In genomic region chr20:23868321-23868720, GRCh38 we compare ENCODE assay signal across 1 cellular context.
TF ChIP-seq lines count a peak whose summit lies in the region.

No MANE protein-coding gene starts in this region.

TF ChIP-seq in GM23338, 12 proteins besides CTCF, POLR2A, EP300 and RAD21:
- TF ChIP-seq REST (IDR thresholded peaks at IDR 0.05; ENCODE audit: unreplicated experiment) (no peak), EZH2phosphoT487 (IDR thresholded peaks at IDR 0.05; ENCODE audit: unreplicated experiment) (no peak), NANOG (IDR thresholded peaks at IDR 0.05; ENCODE audit: borderline replicate concordance) (peak; percentile 75; the same call in 1 of the 2 replicates), ZNF114 (CRISPR knock-in tag; IDR thresholded peaks at IDR 0.05) (no peak), STAT1 (IDR thresholded peaks at IDR 0.05; ENCODE audit: unreplicated experiment) (no peak), ETS1 (IDR thresholded peaks at IDR 0.05) (peak; percentile 45; the same call in 1 of the 2 replicates), JUNB (IDR thresholded peaks at IDR 0.05; ENCODE audit: unreplicated experiment) (no peak), CREB1 (CRISPR knock-in tag; IDR thresholded peaks at IDR 0.05; ENCODE audit: low read depth) (no peak), EZH2 (IDR thresholded peaks at IDR 0.05; ENCODE audit: low read depth, unreplicated experiment) (no peak), POLR2AphosphoS5 (IDR thresholded peaks at IDR 0.05; ENCODE audit: low read depth) (0 out of 2 replicates have a peak, but pooled peaks have one; percentile 30), ZNF462 (CRISPR knock-in tag; IDR thresholded peaks at IDR 0.05) (no peak), ZNF331 (CRISPR knock-in tag; IDR thresholded peaks at IDR 0.05; ENCODE audit: low read depth) (no peak)
